Comparison of ENCODE assay signal across 21 cellular contexts in the genomic region with DNA sequence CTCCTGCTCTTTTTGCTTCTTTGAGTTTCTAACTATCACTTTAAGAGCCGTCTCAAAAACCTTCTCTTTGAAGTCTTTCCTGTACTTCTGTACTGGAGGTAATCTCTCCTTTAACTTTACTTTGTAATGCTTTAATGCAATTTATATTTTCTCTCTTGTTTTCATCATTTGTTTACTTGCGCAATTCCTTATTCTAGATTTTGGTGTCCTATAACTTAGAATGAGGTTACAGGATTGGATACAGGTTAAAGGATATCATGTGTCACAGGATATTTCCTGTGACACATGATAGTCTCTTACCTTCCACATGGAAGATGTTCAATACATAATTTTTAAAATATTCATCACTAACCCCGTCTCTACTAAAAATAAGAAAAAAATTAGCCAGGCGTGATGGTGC. TPM values are rescaled to one million over a fixed set of nuclear protein-coding genes. Genes with fewer than 3 reads are reported as not detected.
DNase-seq lines count a peak whose midpoint lies in the region; ATAC-seq and TF ChIP-seq lines count a peak whose summit lies in the region.
"Had no signal": no experiment of that assay in that cellular context is flagged by ENCODE, and none has a peak within 500 bp of the region (broad histone marks: within the 10 kb centered on the region; RNA-seq: fewer than 3 reads in every experiment).

No MANE protein-coding gene starts in this region.

- ATAC-seq in GM23338 (no peak), IMR-90 (ENCODE audit: low read depth) (no peak), right cardiac atrium (no peak)

- H4K91ac ChIP-seq in IMR-90 (ENCODE audit: insufficient read depth, low read depth, low read length): no peak overlapping the region

- H2BK15ac ChIP-seq in IMR-90 (ENCODE audit: low read depth, low read length): no peak overlapping the region

- dilution Hi-C loops in IMR-90 (cut with HindIII; ENCODE audit: low sequenced_read_pairs, unreplicated experiment): no loop called here

- CTCF ChIA-PET in IMR-90 (lab: Yijun Ruan, JAX): no interaction called here

- POLR2A ChIA-PET in IMR-90 (lab: Charles Lee; ENCODE audit: unreplicated experiment): no interaction called here

- in situ Hi-C loops in IMR-90 (cut with MboI; ENCODE audit: low sequenced_read_pairs): no loop called here

- H3K9me3 ChIP-seq in IMR-90 (ENCODE audit: control insufficient read depth, insufficient read depth, low read length): no peaks in the 10 kb centered on the region
- H3K9me3 ChIP-seq in neural progenitor cell (ENCODE audit: low read depth): no peaks in the 10 kb centered on the region
- no peaks in the 10 kb centered on the region for H3K9me3 ChIP-seq in right cardiac atrium (ENCODE audit: control insufficient read depth, low read length)

- no peaks in the 10 kb centered on the region for H3K9me2 ChIP-seq in GM23338 (ENCODE audit: insufficient read depth)

- H3K9ac ChIP-seq in IMR-90 (ENCODE audit: low read depth, low read length) (no peak overlapping the region), neural progenitor cell (no peak overlapping the region)

- no peak overlapping the region for H3K27ac ChIP-seq in GM23338 (ENCODE audit: low read depth)
- H3K27ac ChIP-seq in IMR-90 (ENCODE audit: insufficient read depth, low read length): no peak overlapping the region
- H3K27ac ChIP-seq in neural progenitor cell: no peak overlapping the region
- no peak overlapping the region for H3K27ac ChIP-seq in right cardiac atrium (ENCODE audit: low read length)

- H3F3A ChIP-seq in GM23338 (replicated peaks; ENCODE audit: low read depth): no peaks in the 10 kb centered on the region
- no peaks in the 10 kb centered on the region for H3F3A ChIP-seq in neural progenitor cell (ENCODE audit: low read depth)

- DNase-seq in GM23338 (ENCODE audit: low spot score) (no peak), IMR-90 (no peak), neural progenitor cell (ENCODE audit: low spot score) (no peak), UCSD-AML1 (lab: John Stamatoyannopoulos, UW; ENCODE audit: unreplicated experiment) (no peak), right cardiac atrium (no peak)
- DNase-seq in activated T-helper 1 cell treated with anti-CD3 and anti-CD28 coated beads, Interleukin-12 subunit alpha, Interleukin-12 subunit beta, Interleukin-2, Interleukin-4 antibody, amounts not matched to agents 30 ng/mL and 10 ng/mL and 1 ng/mL, durations not matched to agents 14 hours and 24 hours and 36 hours (ENCODE audit: low spot score): no peak
- DNase-seq: C1 segment of cervical spinal cord; Calu3; CD4-positive, alpha-beta memory T cell; COR-L47; DMS53; DMS79 treated with DMSO at 0.1 percent for 48 hours; GF-D8; GOT3; H7; HCEC 1CT had no signal

- no peaks in the 10 kb centered on the region for H3K79me1 ChIP-seq in IMR-90 (ENCODE audit: low read depth in 1 of 2, low read length in 2 of 2)

- WGBS in IMR-90 (ENCODE audit: extremely low coverage in 2 of 2, insufficient read length in 1 of 2), 2 experiments: no CpG with 5 or more reads among the region's 4 CpGs
- WGBS in right cardiac atrium: 89% methylated on average over 4 of the region's 4 CpGs

- no peaks in the 10 kb centered on the region for H3K9me1 ChIP-seq in IMR-90 (ENCODE audit: insufficient read depth, low read length)

- H3K36me3 ChIP-seq in GM23338 (ENCODE audit: insufficient read depth) (no peaks in the 10 kb centered on the region), IMR-90 (ENCODE audit: control insufficient read depth, insufficient read depth, low read length) (no peaks in the 10 kb centered on the region), neural progenitor cell (no peaks in the 10 kb centered on the region)

- H3K4me2 ChIP-seq in GM23338: no peak overlapping the region
- H3K4me2 ChIP-seq in IMR-90 (ENCODE audit: low read depth, low read length): no peak overlapping the region
- H3K4me2 ChIP-seq in neural progenitor cell: no peak overlapping the region

- H3K27ac Mint-ChIP-seq in GM23338 (no peak overlapping the region), neural progenitor cell (no peak overlapping the region)
- H3K27ac Mint-ChIP-seq in activated T-helper 1 cell treated with anti-CD3 and anti-CD28 coated beads, Interleukin-12 subunit alpha, Interleukin-12 subunit beta, Interleukin-2, Interleukin-4 antibody, amounts not matched to agents 30 ng/mL and 10 ng/mL and 1 ng/mL, durations not matched to agents 14 hours and 24 hours and 36 hours: no peak overlapping the region
- H3K27ac Mint-ChIP-seq: CD4-positive, alpha-beta memory T cell had no signal

- H3K4me3 Mint-ChIP-seq in GM23338: no peak overlapping the region
- H3K4me3 Mint-ChIP-seq in activated T-helper 1 cell treated with anti-CD3 and anti-CD28 coated beads, Interleukin-12 subunit alpha, Interleukin-12 subunit beta, Interleukin-2, Interleukin-4 antibody, amounts not matched to agents 30 ng/mL and 10 ng/mL and 1 ng/mL, durations not matched to agents 14 hours and 24 hours and 36 hours: peak overlapping the region; percentile 1
- H3K4me3 Mint-ChIP-seq in neural progenitor cell: no peak overlapping the region
- H3K4me3 Mint-ChIP-seq: CD4-positive, alpha-beta memory T cell had no signal

- H3K4me1 ChIP-seq in GM23338 (ENCODE audit: insufficient read depth): no peaks in the 10 kb centered on the region
- H3K4me1 ChIP-seq in IMR-90 (ENCODE audit: control insufficient read depth, insufficient read depth, low read length): no peaks in the 10 kb centered on the region
- no peaks in the 10 kb centered on the region for H3K4me1 ChIP-seq in neural progenitor cell
- H3K4me1 ChIP-seq in right cardiac atrium (ENCODE audit: control insufficient read depth, insufficient read depth, low read length): no peaks in the 10 kb centered on the region

- no peak overlapping the region for H2AK5ac ChIP-seq in IMR-90 (ENCODE audit: low read depth, low read length)

- H2BK5ac ChIP-seq in IMR-90 (ENCODE audit: low read depth, low read length, poor library complexity, severe bottlenecking): no peak overlapping the region

- peaks cover 4% of the 10 kb centered on the region for H3K27me3 Mint-ChIP-seq in GM23338 (ENCODE audit: insufficient read depth, low read depth, poor library complexity)
- H3K27me3 Mint-ChIP-seq in activated T-helper 1 cell treated with anti-CD3 and anti-CD28 coated beads, Interleukin-12 subunit alpha, Interleukin-12 subunit beta, Interleukin-2, Interleukin-4 antibody, amounts not matched to agents 30 ng/mL and 10 ng/mL and 1 ng/mL, durations not matched to agents 14 hours and 24 hours and 36 hours (ENCODE audit: insufficient read depth): peaks cover 13% of the 10 kb centered on the region
- H3K27me3 Mint-ChIP-seq in neural progenitor cell (ENCODE audit: insufficient read depth, low read depth): peaks cover 5% of the 10 kb centered on the region

- TF ChIP-seq POLR2A in IMR-90 (IDR thresholded peaks at IDR 0.05; ENCODE audit: low read depth, low read length): no peak

- H3K4me3 ChIP-seq in GM23338: no peak overlapping the region
- no peak overlapping the region for H3K4me3 ChIP-seq in IMR-90 (ENCODE audit: insufficient read depth, low read depth, low read length)
- H3K4me3 ChIP-seq in neural progenitor cell: no peak overlapping the region
- no peak overlapping the region for H3K4me3 ChIP-seq in right cardiac atrium (ENCODE audit: low read length)

- no peaks in the 10 kb centered on the region for H3K36me3 Mint-ChIP-seq in GM23338 (ENCODE audit: low read depth)
- no peaks in the 10 kb centered on the region for H3K36me3 Mint-ChIP-seq in activated T-helper 1 cell treated with anti-CD3 and anti-CD28 coated beads, Interleukin-12 subunit alpha, Interleukin-12 subunit beta, Interleukin-2, Interleukin-4 antibody, amounts not matched to agents 30 ng/mL and 10 ng/mL and 1 ng/mL, durations not matched to agents 14 hours and 24 hours and 36 hours (ENCODE audit: low read depth)
- H3K36me3 Mint-ChIP-seq in neural progenitor cell: no peaks in the 10 kb centered on the region
- H3K36me3 Mint-ChIP-seq: CD4-positive, alpha-beta memory T cell had no signal

- H2AFZ ChIP-seq in GM23338 (peak overlapping the region; percentile 81), IMR-90 (replicated peaks; ENCODE audit: low read length, poor library complexity) (peak overlapping the region; percentile 59), neural progenitor cell (replicated peaks) (peak overlapping the region; percentile 26)

- H2BK20ac ChIP-seq in IMR-90 (ENCODE audit: low read depth, low read length): no peak overlapping the region

- no peak overlapping the region for H2BK120ac ChIP-seq in IMR-90 (ENCODE audit: low read depth, low read length)

- H4K5ac ChIP-seq in IMR-90 (ENCODE audit: low read depth, low read length): no peak overlapping the region

- no peak overlapping the region for H4K8ac ChIP-seq in IMR-90 (ENCODE audit: low read depth in 2 of 2, low read length in 2 of 2)

- H3K4ac ChIP-seq in IMR-90 (ENCODE audit: low read depth, low read length): no peak overlapping the region

- H3K56ac ChIP-seq in IMR-90 (ENCODE audit: extremely low read depth, insufficient read depth, low read length): no peak overlapping the region

- TF ChIP-seq CTCF in GM23338 (conservative IDR thresholded peaks at IDR 0.05; ENCODE audit: low read depth in 2 of 2) (no peak), IMR-90 (conservative IDR thresholded peaks at IDR 0.05; ENCODE audit: low read depth, low read length) (no peak), neural progenitor cell (IDR thresholded peaks at IDR 0.05) (no peak)

- no peak for TF ChIP-seq RAD21 in IMR-90 (IDR thresholded peaks at IDR 0.05; ENCODE audit: low read length)

- H3K18ac ChIP-seq in IMR-90 (ENCODE audit: low read depth, low read length): no peak overlapping the region

- intact Hi-C loops in IMR-90 (cut with micrococcal nuclease) (no loop called here), right cardiac atrium (cut with DNase I) (no loop called here)
- intact Hi-C loops in activated T-helper 1 cell treated with anti-CD3 and anti-CD28 coated beads, Interleukin-12 subunit alpha, Interleukin-12 subunit beta, Interleukin-2, Interleukin-4 antibody, amounts not matched to agents 30 ng/mL and 10 ng/mL and 1 ng/mL, durations not matched to agents 14 hours and 24 hours and 36 hours (cut with micrococcal nuclease): no loop called here

- no peak overlapping the region for H3K14ac ChIP-seq in IMR-90 (replicated peaks; ENCODE audit: low read depth, low read length)

- H3K79me2 ChIP-seq in GM23338 (replicated peaks; ENCODE audit: insufficient read depth) (no peaks in the 10 kb centered on the region), neural progenitor cell (ENCODE audit: low read depth) (no peaks in the 10 kb centered on the region)

- no peak overlapping the region for H3K23ac ChIP-seq in IMR-90 (ENCODE audit: low read depth, low read length)

- H3K4me1 Mint-ChIP-seq in GM23338: no peaks in the 10 kb centered on the region
- H3K4me1 Mint-ChIP-seq in activated T-helper 1 cell treated with anti-CD3 and anti-CD28 coated beads, Interleukin-12 subunit alpha, Interleukin-12 subunit beta, Interleukin-2, Interleukin-4 antibody, amounts not matched to agents 30 ng/mL and 10 ng/mL and 1 ng/mL, durations not matched to agents 14 hours and 24 hours and 36 hours (ENCODE audit: low read depth): peaks cover 18% of the 10 kb centered on the region
- H3K4me1 Mint-ChIP-seq in neural progenitor cell: peaks cover 4% of the 10 kb centered on the region

- H4K20me1 ChIP-seq in GM23338 (replicated peaks; ENCODE audit: insufficient read depth): no peaks in the 10 kb centered on the region
- no peaks in the 10 kb centered on the region for H4K20me1 ChIP-seq in IMR-90 (ENCODE audit: insufficient read depth, low read length)
- no peaks in the 10 kb centered on the region for H4K20me1 ChIP-seq in neural progenitor cell (ENCODE audit: low read depth)

- no TSS peak for BruUV-seq in IMR-90 (replicated peaks; lab: Mats Ljungman, UMichigan)

- H3K9me3 Mint-ChIP-seq in GM23338: no peaks in the 10 kb centered on the region; the same call in 2 of the 3 replicates
- no peaks in the 10 kb centered on the region for H3K9me3 Mint-ChIP-seq in activated T-helper 1 cell treated with anti-CD3 and anti-CD28 coated beads, Interleukin-12 subunit alpha, Interleukin-12 subunit beta, Interleukin-2, Interleukin-4 antibody, amounts not matched to agents 30 ng/mL and 10 ng/mL and 1 ng/mL, durations not matched to agents 14 hours and 24 hours and 36 hours
- no peaks in the 10 kb centered on the region for H3K9me3 Mint-ChIP-seq in neural progenitor cell
- H3K9me3 Mint-ChIP-seq: CD4-positive, alpha-beta memory T cell had no signal

- no peak overlapping the region for H2AK9ac ChIP-seq in IMR-90 (replicated peaks; ENCODE audit: low read depth, low read length, poor library complexity)

- H3K27me3 ChIP-seq in GM23338 (ENCODE audit: insufficient read depth) (no peaks in the 10 kb centered on the region), IMR-90 (ENCODE audit: control insufficient read depth, insufficient read depth, low read length) (peaks cover 9% of the 10 kb centered on the region), neural progenitor cell (no peaks in the 10 kb centered on the region), right cardiac atrium (ENCODE audit: control insufficient read depth, insufficient read depth) (no peaks in the 10 kb centered on the region)

RNA-seq across cellular contexts. Expression of gene CPN1, which starts 42.4 kb away (rescaled TPM):
- not detected in 2 replicates for total RNA-seq in GM23338 (2014; rRNA removed; shearing (Covaris generic))
- polyA plus RNA-seq in GM23338 (2016; fragmentation: Nextera tagmentation; extraction: Ambion mirVana) (0.32 TPM in 1 of 2 replicates, not detected in the other), IMR-90 (2012; rRNA removed) (not detected in 2 replicates), right cardiac atrium (not detected)
- total RNA-seq in IMR-90 (2012; rRNA removed) (not detected in 2 replicates), neural progenitor cell (ENCODE audit: low replicate concordance) (not detected in 2 replicates), right cardiac atrium (not detected)
- not detected in 2 replicates for polyA plus RNA-seq in IMR-90 (2012; cell fraction: cytosol; rRNA removed)
- polyA plus RNA-seq in IMR-90 (2012; cell fraction: nucleus; rRNA removed; ENCODE audit: low replicate concordance): not detected in 2 replicates
- total RNA-seq in activated T-helper 1 cell treated with anti-CD3 and anti-CD28 coated beads, Interleukin-12 subunit alpha, Interleukin-12 subunit beta, Interleukin-2, Interleukin-4 antibody, amounts not matched to agents 30 ng/mL and 10 ng/mL and 1 ng/mL, durations not matched to agents 14 hours and 24 hours and 36 hours: not detected in 2 replicates
- total RNA-seq: A172; A673; Calu3; CD4-positive, alpha-beta memory T cell; Daoy; G401; H7 had no signal
- polyA plus RNA-seq: BJ; CD4-positive, alpha-beta memory T cell had no signal

Comparison
In these comparisons a context has a peak if more than half of its experiments do, and no peak if none do; other contexts are left out.
1. H2AFZ ChIP-seq: peak in every context shown above with its lines; median percentile 81 in GM23338; 59 in IMR-90; 26 in neural progenitor cell.